ENCODE assay signal across 20 cellular contexts in the genomic region with DNA sequence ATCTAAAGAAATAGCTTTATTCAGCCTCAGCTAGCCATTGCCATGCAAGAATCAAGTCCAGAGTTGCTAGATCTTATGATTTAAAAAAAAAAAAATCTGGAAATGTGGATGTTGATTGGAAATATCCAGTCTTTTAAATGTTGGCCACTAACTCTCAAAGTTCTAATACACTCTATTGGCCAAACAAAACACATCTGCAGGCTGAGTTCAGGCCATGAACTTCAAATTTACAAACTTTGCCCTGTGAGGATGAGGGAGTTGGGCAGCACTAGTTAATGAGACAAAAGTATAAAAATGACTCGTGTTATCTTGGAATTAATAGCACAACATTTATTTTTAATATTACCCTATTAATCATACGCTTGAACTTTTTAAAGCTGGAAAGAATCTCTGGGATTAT.
DNase-seq lines count a peak whose midpoint lies in the region; ATAC-seq and TF ChIP-seq lines count a peak whose summit lies in the region.
"Had no signal": no experiment of that assay in that cellular context is flagged by ENCODE, and none has a peak within 500 bp of the region (broad histone marks: within the 10 kb centered on the region; RNA-seq: fewer than 3 reads in every experiment).

No MANE protein-coding gene starts in this region.

- H3K27me3 ChIP-seq in esophagus squamous epithelium (no peaks in the 10 kb centered on the region), tibial artery (no peaks in the 10 kb centered on the region), GM23338 (ENCODE audit: insufficient read depth) (no peaks in the 10 kb centered on the region)

- no peaks in the 10 kb centered on the region for H3K79me2 ChIP-seq in GM23338 (replicated peaks; ENCODE audit: insufficient read depth)

- H3K36me3 Mint-ChIP-seq in nephron (ENCODE audit: low read depth): no peaks in the 10 kb centered on the region
- no peaks in the 10 kb centered on the region for H3K36me3 Mint-ChIP-seq in GM23338 (ENCODE audit: low read depth)
- H3K36me3 Mint-ChIP-seq in Calu3 (ENCODE audit: insufficient read depth, unreplicated experiment): no peaks in the 10 kb centered on the region
- H3K36me3 Mint-ChIP-seq: CD14-positive monocyte had no signal

- H3K9me3 Mint-ChIP-seq in nephron: no peaks in the 10 kb centered on the region
- no peaks in the 10 kb centered on the region for H3K9me3 Mint-ChIP-seq in GM23338
- H3K9me3 Mint-ChIP-seq in Calu3 (ENCODE audit: low read depth, unreplicated experiment): peaks cover 8% of the 10 kb centered on the region

- DNase-seq in esophagus squamous epithelium (lab: John Stamatoyannopoulos, UW) (no peak), tibial artery (no peak), GM23338 (ENCODE audit: low spot score) (no peak), Calu3 (no peak)
- DNase-seq: DMS53, GDM1, H7, Kasumi-1, NCI-H1694, NCI-H2081, NCI-H2171, NCI-H345, NCI-H526, OCI-M1 had no signal

- CTCF ChIA-PET in Calu3 (lab: Charles Lee): no interaction called here

- H3K9me3 ChIP-seq in esophagus squamous epithelium (no peaks in the 10 kb centered on the region), tibial artery (no peaks in the 10 kb centered on the region)
- H3K9me3 ChIP-seq: A549 had no signal

- H3K4me1 ChIP-seq in esophagus squamous epithelium (peaks cover 0 to 21% (median 0%) of the 10 kb centered on the region in 3 donors), tibial artery (peaks cover 0 to 31% (median 13%) of the 10 kb centered on the region in 4 donors), GM23338 (ENCODE audit: insufficient read depth) (no peaks in the 10 kb centered on the region)
- H3K4me1 ChIP-seq: A549 had no signal

- no peak overlapping the region for H2AFZ ChIP-seq in GM23338

- H3K4me3 Mint-ChIP-seq in nephron (no peak overlapping the region), GM23338 (no peak overlapping the region), Calu3 (ENCODE audit: low read depth, unreplicated experiment) (no peak overlapping the region)
- H3K4me3 Mint-ChIP-seq: B cell, CD14-positive monocyte had no signal

- 0 out of 2 replicates have a peak, but pooled peaks cover 7% of the 10 kb centered on the region for H3K9me2 ChIP-seq in GM23338 (ENCODE audit: insufficient read depth)

- H3K4me3 ChIP-seq in esophagus squamous epithelium (no peak overlapping the region), tibial artery (no peak overlapping the region), GM23338 (no peak overlapping the region)
- H3K4me3 ChIP-seq: A549 had no signal

- H3K27me3 Mint-ChIP-seq in nephron (ENCODE audit: low read depth): no peaks in the 10 kb centered on the region
- no peaks in the 10 kb centered on the region for H3K27me3 Mint-ChIP-seq in GM23338 (ENCODE audit: insufficient read depth, low read depth, poor library complexity)
- H3K27me3 Mint-ChIP-seq in Calu3 (ENCODE audit: unreplicated experiment): peaks cover 8% of the 10 kb centered on the region

- WGBS in esophagus squamous epithelium, 2 donors: 35 to 55% methylated on average over 2 of the region's 2 CpGs

- TF ChIP-seq CTCF in VCaP (conservative IDR thresholded peaks at IDR 0.05): no peak
- TF ChIP-seq CTCF in esophagus squamous epithelium (IDR thresholded peaks at IDR 0.05): no peak
- TF ChIP-seq CTCF in nephron (IDR thresholded peaks at IDR 0.05; ENCODE audit: unreplicated experiment in 3 of 3): no peak
- no peak for TF ChIP-seq CTCF in tibial artery (IDR thresholded peaks at IDR 0.05)
- no peak for TF ChIP-seq CTCF in GM23338 (conservative IDR thresholded peaks at IDR 0.05; ENCODE audit: low read depth in 2 of 2)
- no peak for TF ChIP-seq CTCF in Calu3 (IDR thresholded peaks at IDR 0.05; ENCODE audit: unreplicated experiment)

- no peaks in the 10 kb centered on the region for H4K20me1 ChIP-seq in GM23338 (replicated peaks; ENCODE audit: insufficient read depth)

- TF ChIP-seq POLR2A in esophagus squamous epithelium (IDR thresholded peaks at IDR 0.05): no peak

- no peaks in the 10 kb centered on the region for H3F3A ChIP-seq in GM23338 (replicated peaks; ENCODE audit: low read depth)

- H3K4me2 ChIP-seq in GM23338: no peak overlapping the region
- H3K4me2 ChIP-seq: A549 had no signal

- peak overlapping the region; percentile 16; the same call in 1 of the 2 replicates for H3K27ac ChIP-seq in VCaP
- peak overlapping the region in 3 of 4 donors; percentile 9 to 78 (median 28) for H3K27ac ChIP-seq in esophagus squamous epithelium
- H3K27ac ChIP-seq in tibial artery: peak overlapping the region; percentile 14 to 43
- no peak overlapping the region for H3K27ac ChIP-seq in GM23338 (ENCODE audit: low read depth)
- H3K27ac ChIP-seq: A549 had no signal

- H3K27ac Mint-ChIP-seq in nephron: peak overlapping the region in 2 of 3 experiments; percentile 58 to 86
- H3K27ac Mint-ChIP-seq in GM23338: no peak overlapping the region
- no peak overlapping the region for H3K27ac Mint-ChIP-seq in Calu3 (ENCODE audit: unreplicated experiment)
- H3K27ac Mint-ChIP-seq: B cell, CD14-positive monocyte had no signal

- ATAC-seq in GM23338 (no peak), GM21526 (IDR thresholded peaks at IDR 0.05; ENCODE audit: low FRiP score, unreplicated experiment) (no peak)
- ATAC-seq: A549 had no signal

- intact Hi-C loops in esophagus squamous epithelium (cut with DNase I) (no loop called here), tibial artery (cut with DNase I; ENCODE audit: low total_unique reads) (no loop called here), Calu3 (cut with micrococcal nuclease; ENCODE audit: unreplicated experiment) (no loop called here)

- no TSS peak for BruUV-seq in Calu3 (replicated peaks; lab: Mats Ljungman, UMichigan)

- H3K36me3 ChIP-seq in esophagus squamous epithelium: no peaks in the 10 kb centered on the region
- no peaks in the 10 kb centered on the region for H3K36me3 ChIP-seq in tibial artery
- H3K36me3 ChIP-seq in GM23338 (ENCODE audit: insufficient read depth): no peaks in the 10 kb centered on the region

- H3K4me1 Mint-ChIP-seq in nephron (peaks cover 45% of the 10 kb centered on the region), GM23338 (no peaks in the 10 kb centered on the region), Calu3 (ENCODE audit: low read depth, unreplicated experiment) (no peaks in the 10 kb centered on the region)
- H3K4me1 Mint-ChIP-seq: B cell, CD14-positive monocyte had no signal

TF ChIP-seq in GM23338, 12 proteins besides CTCF, POLR2A, EP300 and RAD21 (continues in another document):
- TF ChIP-seq ZNF331 (CRISPR knock-in tag; IDR thresholded peaks at IDR 0.05; ENCODE audit: low read depth) (no peak), EZH2phosphoT487 (IDR thresholded peaks at IDR 0.05; ENCODE audit: unreplicated experiment) (no peak), JUNB (IDR thresholded peaks at IDR 0.05; ENCODE audit: unreplicated experiment) (no peak)
- TF ChIP-seq, protein P1, sequence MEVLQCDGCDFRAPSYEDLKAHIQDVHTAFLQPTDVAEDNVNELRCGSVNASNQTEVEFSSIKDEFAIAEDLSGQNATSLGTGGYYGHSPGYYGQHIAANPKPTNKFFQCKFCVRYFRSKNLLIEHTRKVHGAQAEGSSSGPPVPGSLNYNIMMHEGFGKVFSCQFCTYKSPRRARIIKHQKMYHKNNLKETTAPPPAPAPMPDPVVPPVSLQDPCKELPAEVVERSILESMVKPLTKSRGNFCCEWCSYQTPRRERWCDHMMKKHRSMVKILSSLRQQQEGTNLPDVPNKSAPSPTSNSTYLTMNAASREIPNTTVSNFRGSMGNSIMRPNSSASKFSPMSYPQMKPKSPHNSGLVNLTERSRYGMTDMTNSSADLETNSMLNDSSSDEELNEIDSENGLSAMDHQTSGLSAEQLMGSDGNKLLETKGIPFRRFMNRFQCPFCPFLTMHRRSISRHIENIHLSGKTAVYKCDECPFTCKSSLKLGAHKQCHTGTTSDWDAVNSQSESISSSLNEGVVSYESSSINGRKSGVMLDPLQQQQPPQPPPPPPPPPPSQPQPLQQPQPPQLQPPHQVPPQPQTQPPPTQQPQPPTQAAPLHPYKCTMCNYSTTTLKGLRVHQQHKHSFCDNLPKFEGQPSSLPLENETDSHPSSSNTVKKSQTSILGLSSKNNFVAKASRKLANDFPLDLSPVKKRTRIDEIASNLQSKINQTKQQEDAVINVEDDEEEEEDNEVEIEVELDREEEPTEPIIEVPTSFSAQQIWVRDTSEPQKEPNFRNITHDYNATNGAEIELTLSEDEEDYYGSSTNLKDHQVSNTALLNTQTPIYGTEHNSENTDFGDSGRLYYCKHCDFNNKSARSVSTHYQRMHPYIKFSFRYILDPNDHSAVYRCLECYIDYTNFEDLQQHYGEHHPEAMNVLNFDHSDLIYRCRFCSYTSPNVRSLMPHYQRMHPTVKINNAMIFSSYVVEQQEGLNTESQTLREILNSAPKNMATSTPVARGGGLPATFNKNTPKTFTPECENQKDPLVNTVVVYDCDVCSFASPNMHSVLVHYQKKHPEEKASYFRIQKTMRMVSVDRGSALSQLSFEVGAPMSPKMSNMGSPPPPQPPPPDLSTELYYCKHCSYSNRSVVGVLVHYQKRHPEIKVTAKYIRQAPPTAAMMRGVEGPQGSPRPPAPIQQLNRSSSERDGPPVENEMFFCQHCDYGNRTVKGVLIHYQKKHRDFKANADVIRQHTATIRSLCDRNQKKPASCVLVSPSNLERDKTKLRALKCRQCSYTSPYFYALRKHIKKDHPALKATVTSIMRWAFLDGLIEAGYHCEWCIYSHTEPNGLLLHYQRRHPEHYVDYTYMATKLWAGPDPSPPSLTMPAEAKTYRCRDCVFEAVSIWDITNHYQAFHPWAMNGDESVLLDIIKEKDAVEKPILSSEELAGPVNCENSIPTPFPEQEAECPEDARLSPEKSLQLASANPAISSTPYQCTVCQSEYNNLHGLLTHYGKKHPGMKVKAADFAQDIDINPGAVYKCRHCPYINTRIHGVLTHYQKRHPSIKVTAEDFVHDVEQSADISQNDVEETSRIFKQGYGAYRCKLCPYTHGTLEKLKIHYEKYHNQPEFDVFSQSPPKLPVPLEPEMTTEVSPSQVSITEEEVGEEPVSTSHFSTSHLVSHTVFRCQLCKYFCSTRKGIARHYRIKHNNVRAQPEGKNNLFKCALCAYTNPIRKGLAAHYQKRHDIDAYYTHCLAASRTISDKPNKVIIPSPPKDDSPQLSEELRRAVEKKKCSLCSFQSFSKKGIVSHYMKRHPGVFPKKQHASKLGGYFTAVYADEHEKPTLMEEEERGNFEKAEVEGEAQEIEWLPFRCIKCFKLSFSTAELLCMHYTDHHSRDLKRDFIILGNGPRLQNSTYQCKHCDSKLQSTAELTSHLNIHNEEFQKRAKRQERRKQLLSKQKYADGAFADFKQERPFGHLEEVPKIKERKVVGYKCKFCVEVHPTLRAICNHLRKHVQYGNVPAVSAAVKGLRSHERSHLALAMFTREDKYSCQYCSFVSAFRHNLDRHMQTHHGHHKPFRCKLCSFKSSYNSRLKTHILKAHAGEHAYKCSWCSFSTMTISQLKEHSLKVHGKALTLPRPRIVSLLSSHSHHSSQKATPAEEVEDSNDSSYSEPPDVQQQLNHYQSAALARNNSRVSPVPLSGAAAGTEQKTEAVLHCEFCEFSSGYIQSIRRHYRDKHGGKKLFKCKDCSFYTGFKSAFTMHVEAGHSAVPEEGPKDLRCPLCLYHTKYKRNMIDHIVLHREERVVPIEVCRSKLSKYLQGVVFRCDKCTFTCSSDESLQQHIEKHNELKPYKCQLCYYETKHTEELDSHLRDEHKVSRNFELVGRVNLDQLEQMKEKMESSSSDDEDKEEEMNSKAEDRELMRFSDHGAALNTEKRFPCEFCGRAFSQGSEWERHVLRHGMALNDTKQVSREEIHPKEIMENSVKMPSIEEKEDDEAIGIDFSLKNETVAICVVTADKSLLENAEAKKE (CRISPR knock-in tag; IDR thresholded peaks at IDR 0.05): no peak

Comparison
In these comparisons a context has a peak if more than half of its experiments do, and no peak if none do; other contexts are left out.
1. H3K27ac Mint-ChIP-seq: peak in nephron (2 of 3); none in GM23338 (single experiment) and Calu3 (single experiment).